ENCODE assay signal across 1 cellular context in the genomic region with DNA sequence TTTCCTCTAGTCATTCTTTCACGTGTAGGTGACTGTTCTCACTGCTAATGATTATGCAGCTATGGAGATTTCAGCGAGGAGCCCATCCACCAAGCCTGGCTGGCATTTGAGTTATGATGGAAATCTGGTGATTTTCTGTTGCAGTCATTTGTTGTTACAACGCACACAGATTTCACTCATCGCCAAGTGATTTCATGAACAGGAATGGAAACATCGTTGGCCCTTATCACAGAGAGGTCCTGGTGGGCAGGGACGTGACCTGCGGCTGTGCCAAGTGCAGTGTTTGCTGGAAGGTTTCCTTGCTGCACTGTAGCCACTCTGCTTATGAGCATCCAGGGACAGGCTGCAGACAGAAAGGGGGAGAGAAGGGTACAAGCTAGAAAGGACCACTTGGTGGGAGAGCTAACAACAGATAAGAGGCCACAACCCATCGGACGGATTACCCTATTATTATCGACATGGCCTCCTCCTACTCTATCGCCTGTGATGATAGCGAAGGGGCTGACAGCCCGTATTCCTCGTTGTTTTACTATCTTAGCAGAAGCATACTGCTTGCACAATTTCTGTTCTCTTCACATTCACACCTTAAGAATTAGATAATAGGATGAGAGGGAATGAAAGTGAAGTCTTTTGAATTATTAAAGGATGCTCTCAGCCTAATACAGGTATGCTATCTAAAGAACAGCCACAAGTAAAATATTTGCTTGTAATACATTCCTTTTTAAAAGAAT.
TF ChIP-seq lines count a peak whose summit lies in the region.

No MANE protein-coding gene starts in this region.

TF ChIP-seq in GM23338, 12 proteins besides CTCF, POLR2A, EP300 and RAD21 (continued from another document):
- no peak for TF ChIP-seq CREB1 (CRISPR knock-in tag; IDR thresholded peaks at IDR 0.05; ENCODE audit: low read depth)
- no peak for TF ChIP-seq STAT1 (IDR thresholded peaks at IDR 0.05; ENCODE audit: unreplicated experiment)
- TF ChIP-seq NANOG (IDR thresholded peaks at IDR 0.05; ENCODE audit: borderline replicate concordance) = no peak
- no peak for TF ChIP-seq EZH2 (IDR thresholded peaks at IDR 0.05; ENCODE audit: low read depth, unreplicated experiment)
